Comparison of ENCODE assay signal across 35 cellular contexts in the genomic region with DNA sequence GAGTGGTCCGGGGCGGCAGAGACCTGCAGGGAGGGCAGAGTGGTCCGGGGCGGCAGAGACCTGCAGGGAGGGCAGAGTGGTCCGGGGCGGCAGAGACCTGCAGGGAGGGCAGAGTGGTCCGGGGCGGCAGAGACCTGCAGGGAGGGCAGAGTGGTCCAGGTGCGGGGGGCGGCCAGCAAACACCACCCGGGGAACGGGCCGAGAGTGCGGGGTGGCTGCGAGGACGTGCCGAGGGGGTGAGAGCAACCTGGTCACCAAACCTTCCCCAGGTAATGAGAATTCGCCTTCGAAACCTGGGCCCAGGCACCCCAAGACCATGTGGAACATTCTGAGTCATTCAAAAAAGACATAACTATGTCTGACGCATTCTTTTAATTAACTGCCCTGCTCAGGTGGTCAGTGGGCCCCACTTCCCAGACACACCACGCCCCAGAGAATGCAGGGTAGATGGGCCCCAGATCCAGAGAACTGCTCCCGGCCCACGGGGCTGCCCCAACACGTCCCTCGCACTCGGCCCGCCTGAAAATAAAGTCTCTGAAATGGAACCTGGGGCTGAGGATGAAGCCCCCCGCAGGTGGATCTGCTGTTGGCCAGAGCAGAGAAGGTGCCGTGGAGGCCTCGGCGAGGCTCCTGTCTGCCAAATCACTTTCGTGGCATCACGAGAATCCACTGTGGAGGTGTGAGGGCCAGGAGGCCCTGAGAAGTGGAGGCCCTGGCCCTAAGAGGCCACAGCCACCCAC. TPM values are rescaled to one million over a fixed set of nuclear protein-coding genes. Genes with fewer than 3 reads are reported as not detected.
"Had no signal": no experiment of that assay in that cellular context is flagged by ENCODE, and none has a peak within 500 bp of the region (broad histone marks: within the 10 kb centered on the region; RNA-seq: fewer than 3 reads in every experiment).

No MANE protein-coding gene starts in this region.

- H3K27me3 Mint-ChIP-seq: activated B cell treated with CpG ODN at 0.5 μM for 24 hours; activated CD8-positive, alpha-beta T cell treated with anti-CD3 and anti-CD28 coated beads for 36 hours; activated naive CD8-positive, alpha-beta T cell; activated T-helper 17 cell treated with anti-CD3 and anti-CD28 coated beads, Interleukin-2, amount 50 U/mL, for 72 hours; central memory CD8-positive, alpha-beta T cell; effector memory CD8-positive, alpha-beta T cell had no signal

- ATAC-seq: activated CD4-positive, CD25-positive, alpha-beta regulatory T cell treated with anti-CD3 and anti-CD28 coated beads, Interleukin-2, amount 50 U/mL, for 24 hours; activated CD8-positive, alpha-beta T cell treated with anti-CD3 and anti-CD28 coated beads for 36 hours; activated T-cell treated with anti-CD3 and anti-CD28 coated beads, Interleukin-2, amount 50 U/mL, for 4 hours; activated T-helper 17 cell treated with anti-CD3 and anti-CD28 coated beads, Interleukin-2, amount 50 U/mL, for 72 hours; effector memory CD8-positive, alpha-beta T cell; foreskin keratinocyte; gastrocnemius medialis; heart right ventricle had no signal

- H3K4me3 Mint-ChIP-seq: activated B cell treated with CpG ODN at 0.5 μM for 24 hours; activated CD8-positive, alpha-beta T cell treated with anti-CD3 and anti-CD28 coated beads for 36 hours; activated naive CD8-positive, alpha-beta T cell; activated T-cell treated with anti-CD3 and anti-CD28 coated beads, Interleukin-2, amount 50 U/mL, for 4 hours had no signal

- DNase-seq: activated B cell treated with CpG ODN at 0.5 μM for 24 hours; activated CD4-positive, alpha-beta T cell treated with anti-CD3 and anti-CD28 coated beads for 48 hours; activated CD4-positive, alpha-beta T cell treated with anti-CD3 and anti-CD28 coated beads, Interleukin-2, amount 50 U/mL, for 1 hour; activated CD4-positive, alpha-beta T cell treated with anti-CD3 and anti-CD28 coated beads, Interleukin-2, amount 50 U/mL, for 48 hours; activated CD8-positive, alpha-beta memory T cell treated with anti-CD3 and anti-CD28 coated beads for 24 hours; activated CD8-positive, alpha-beta T cell treated with anti-CD3 and anti-CD28 coated beads for 36 hours; activated effector memory CD4-positive, alpha-beta T cell treated with Interleukin-2 at 50 U/mL for 16 hours; activated gamma-delta T cell treated with Interleukin-2 at 50 U/mL for 16 hours; activated naive CD4-positive, alpha-beta T cell treated with anti-CD3 and anti-CD28 coated beads, Interleukin-2, amount 50 U/mL, for 16 hours; activated naive CD4-positive, alpha-beta T cell treated with Interleukin-2 at 50 U/mL for 16 hours; activated T-cell treated with anti-CD3 and anti-CD28 coated beads, Interleukin-2, amount 50 U/mL, for 4 hours; amniotic stem cell; anterior cingulate cortex; brain microvascular endothelial cell; cortex of kidney; dermis blood vessel endothelial cell; effector CD4-positive, alpha-beta T cell; effector memory CD8-positive, alpha-beta T cell; erythroblast; foreskin keratinocyte; gastrocnemius medialis; glutamatergic neuron; heart right ventricle; T-helper 2 cell had no signal

- H3K27ac ChIP-seq: brain microvascular endothelial cell, esophagus muscularis mucosa, foreskin keratinocyte, gastrocnemius medialis, heart right ventricle, VCaP had no signal

- H3K4me1 ChIP-seq: foreskin keratinocyte had no signal

- H3K9me3 Mint-ChIP-seq: activated B cell treated with CpG ODN at 0.5 μM for 24 hours; activated CD8-positive, alpha-beta T cell treated with anti-CD3 and anti-CD28 coated beads for 36 hours; activated T-helper 17 cell treated with anti-CD3 and anti-CD28 coated beads, Interleukin-2, amount 50 U/mL, for 72 hours; central memory CD8-positive, alpha-beta T cell; effector memory CD8-positive, alpha-beta T cell had no signal

- H3K27me3 ChIP-seq: brain microvascular endothelial cell, esophagus muscularis mucosa, foreskin keratinocyte, gastrocnemius medialis, heart right ventricle had no signal

- H3K4me3 ChIP-seq: esophagus muscularis mucosa, gastrocnemius medialis, heart right ventricle had no signal

- H3K27ac Mint-ChIP-seq: activated B cell treated with CpG ODN at 0.5 μM for 24 hours; activated CD8-positive, alpha-beta T cell treated with anti-CD3 and anti-CD28 coated beads for 36 hours; activated naive CD8-positive, alpha-beta T cell had no signal

- H3K36me3 ChIP-seq: brain microvascular endothelial cell, esophagus muscularis mucosa, gastrocnemius medialis had no signal

- H3K36me3 Mint-ChIP-seq: activated naive CD8-positive, alpha-beta T cell had no signal

- H3K9me3 ChIP-seq: esophagus muscularis mucosa, gastrocnemius medialis, heart right ventricle had no signal

RNA-seq across cellular contexts. Expression of a gene that starts 12.5 kb away (rescaled TPM):
- total RNA-seq: foreskin keratinocyte had no signal
- polyA plus RNA-seq: foreskin keratinocyte had no signal

RNA-seq across cellular contexts. Expression of a gene that starts 48.9 kb away (rescaled TPM):
- total RNA-seq: activated B cell treated with CpG ODN at 0.5 μM for 24 hours; activated CD8-positive, alpha-beta T cell treated with anti-CD3 and anti-CD28 coated beads for 36 hours; activated T-cell treated with anti-CD3 and anti-CD28 coated beads, Interleukin-2, amount 50 U/mL, for 4 hours; activated T-helper 17 cell treated with anti-CD3 and anti-CD28 coated beads, Interleukin-2, amount 50 U/mL, for 72 hours; astrocyte; bronchial epithelial cell; cardiac septum; cerebellum; dermis blood vessel endothelial cell; foreskin keratinocyte; gastrocnemius medialis; heart right ventricle; T-helper 1 cell treated with Interleukin-12 subunit alpha and Interleukin-12 subunit beta and Interleukin-4 antibody, amounts not matched to agents 30 ng/mL and 1 ng/mL, for 36 hours had no signal
- polyA plus RNA-seq: foreskin keratinocyte, heart right ventricle had no signal

RNA-seq across cellular contexts. Expression of a gene that starts 56.0 kb away (rescaled TPM):
- total RNA-seq: T-helper 1 cell treated with Interleukin-12 subunit alpha and Interleukin-12 subunit beta and Interleukin-4 antibody, amounts not matched to agents 30 ng/mL and 1 ng/mL, for 36 hours had no signal
